1 cellular context compared by ENCODE assay signal in genomic region chr2:186592137-186592875, GRCh38.
A peak's percentile ranks its signal among the peaks of the same experiment; 100 is the strongest.
TF ChIP-seq lines count a peak whose summit lies in the region.

No MANE protein-coding gene starts in this region.

TF ChIP-seq in HepG2, 621 proteins besides CTCF, POLR2A, EP300 and RAD21 (continued from another document):
- peak; percentile 71 for TF ChIP-seq CREB1 (IDR thresholded peaks at IDR 0.05)
- no peak for TF ChIP-seq CREB1 (CRISPR knock-in tag; IDR thresholded peaks at IDR 0.05)
- TF ChIP-seq ZNF770 (CRISPR knock-in tag; IDR thresholded peaks at IDR 0.05) = peak; percentile 64
